Comparison of ENCODE assay signal across 14 cellular contexts in genomic region chr2:96768083-96768561, GRCh38. TPM values are rescaled to one million over a fixed set of nuclear protein-coding genes. Genes with fewer than 3 reads are reported as not detected.
DNase-seq lines count a peak whose midpoint lies in the region; ATAC-seq and TF ChIP-seq lines count a peak whose summit lies in the region.
"Had no signal": no experiment of that assay in that cellular context is flagged by ENCODE, and none has a peak within 500 bp of the region (broad histone marks: within the 10 kb centered on the region; RNA-seq: fewer than 3 reads in every experiment).

No MANE protein-coding gene starts in this region.

- peaks cover 49% of the 10 kb centered on the region for H3K4me1 ChIP-seq in Panc1 (ENCODE audit: control insufficient read depth, insufficient read depth, low read length)
- H3K4me1 ChIP-seq in prostate gland (replicated peaks), result peaks cover 9% of the 10 kb centered on the region

- H3K9me3 Mint-ChIP-seq in memory B cell (no peaks in the 10 kb centered on the region), immature natural killer cell (peaks cover 0 to 2% (median 0%) of the 10 kb centered on the region in 6 donors)
- H3K9me3 Mint-ChIP-seq: central memory CD8-positive, alpha-beta T cell had no signal

- in situ Hi-C loops in Caki2 (cut with HindIII; ENCODE audit: low pct_unique_long_range_greater_than_20kb, low sequenced_read_pairs), result no loop called here
- in situ Hi-C loops in Panc1 (cut with HindIII; ENCODE audit: low pct_unique_long_range_greater_than_20kb, low sequenced_read_pairs), result no loop called here

- H3K27me3 ChIP-seq in Panc1 (ENCODE audit: control insufficient read depth, insufficient read depth, low read length) (no peaks in the 10 kb centered on the region), prostate gland (replicated peaks; ENCODE audit: insufficient read depth) (no peaks in the 10 kb centered on the region)

- POLR2A ChIA-PET in Panc1 (lab: Charles Lee), result no interaction called here

- H3K4me3 Mint-ChIP-seq in memory B cell, result peak overlapping the region; percentile 80
- H3K4me3 Mint-ChIP-seq in immature natural killer cell, result no peak overlapping the region
- H3K4me3 Mint-ChIP-seq: central memory CD8-positive, alpha-beta T cell had no signal

- CTCF ChIA-PET in Panc1 (lab: Charles Lee), result no interaction called here

- H3K27me3 Mint-ChIP-seq in memory B cell (no peaks in the 10 kb centered on the region), immature natural killer cell (ENCODE audit: low read depth in 3 of 3) (peaks cover 0 to 4% (median 2%) of the 10 kb centered on the region in 3 donors)
- H3K27me3 Mint-ChIP-seq: central memory CD8-positive, alpha-beta T cell had no signal

- TF ChIP-seq POLR2A in prostate gland (IDR thresholded peaks at IDR 0.05), result no peak

- DNase-seq in Caki2 (ENCODE audit: low read depth), result peak; percentile 90
- no peak for DNase-seq in Panc1 (ENCODE audit: low read depth, low spot score)
- DNase-seq in memory B cell (ENCODE audit: low spot score in 2 of 2), result peak in 1 of 2 donors; percentile 42
- no peak for DNase-seq in sciatic nerve (ENCODE audit: low spot score)
- DNase-seq in immature natural killer cell, result no peak
- no peak for DNase-seq in dedifferentiated amniotic fluid mesenchymal stem cell (ENCODE audit: extremely low spot score)
- DNase-seq in prostate gland (ENCODE audit: low spot score), result no peak
- DNase-seq: activated naive CD4-positive, alpha-beta T cell treated with Interleukin-2 at 50 U/mL for 16 hours; NCI-H446; stimulated activated naive CD4-positive, alpha-beta T cell treated with Interleukin-2 at 50 U/mL for 16 hours had no signal

- TF ChIP-seq CTCF in Panc1 (IDR thresholded peaks at IDR 0.05) (no peak), prostate gland (IDR thresholded peaks at IDR 0.05) (no peak)

- peak overlapping the region; percentile 42 for H3K27ac ChIP-seq in Panc1 (ENCODE audit: low read length)
- H3K27ac ChIP-seq in prostate gland, result no peak overlapping the region
- H3K27ac ChIP-seq: neutrophil, SK-N-MC had no signal

- H3K4me1 Mint-ChIP-seq in memory B cell, result peaks cover 58% of the 10 kb centered on the region
- peaks cover 31 to 36% of the 10 kb centered on the region in 2 donors for H3K4me1 Mint-ChIP-seq in immature natural killer cell

- H3K27ac Mint-ChIP-seq in memory B cell, result peak overlapping the region; percentile 85
- H3K27ac Mint-ChIP-seq in immature natural killer cell, result peak overlapping the region in 2 of 6 donors; percentile 21 to 62

- whole genome bisulfite sequencing in prostate gland, result 84% methylated on average over 8 of the region's 8 CpGs

- no peaks in the 10 kb centered on the region for H3K9me3 ChIP-seq in Panc1 (ENCODE audit: control insufficient read depth, insufficient read depth, low read depth, low read length)
- H3K9me3 ChIP-seq in prostate gland, result no peaks in the 10 kb centered on the region
- H3K9me3 ChIP-seq: neutrophil had no signal

- H3K4me3 ChIP-seq in Panc1 (ENCODE audit: low read depth in 2 of 2, low read length in 2 of 2) (no peak overlapping the region), prostate gland (no peak overlapping the region)
- H3K4me3 ChIP-seq: SK-N-MC had no signal

- ATAC-seq in GM21825 (IDR thresholded peaks at IDR 0.05; ENCODE audit: unreplicated experiment), result peak; percentile 37
- no peak for ATAC-seq in Panc1
- ATAC-seq in memory B cell (ENCODE audit: low read depth), result peak; percentile 89
- no peak for ATAC-seq in sciatic nerve

- H3K36me3 Mint-ChIP-seq in memory B cell (peaks cover 7% of the 10 kb centered on the region), immature natural killer cell (peaks cover 0 to 5% (median 0%) of the 10 kb centered on the region in 3 donors)

- intact Hi-C loops in Panc1 (cut with micrococcal nuclease; ENCODE audit: unreplicated experiment) (no loop called here), sciatic nerve (cut with DNase I) (no loop called here), prostate gland (cut with DNase I) (no loop called here)

- no TSS peak for BruUV-seq in Panc1 (replicated peaks; lab: Mats Ljungman, UMichigan)

- H3K36me3 ChIP-seq in Panc1 (ENCODE audit: control insufficient read depth, insufficient read depth, low read length) (no peaks in the 10 kb centered on the region), prostate gland (no peaks in the 10 kb centered on the region)
- H3K36me3 ChIP-seq: neutrophil had no signal

RNA-seq across cellular contexts. Expression of gene CNNM4, which starts 7.4 kb away (rescaled TPM):
- total RNA-seq in Caki2 (2014; rRNA removed; shearing (Covaris generic); ENCODE audit: low replicate concordance), result 23.5 and 24.3 TPM in 2 replicates
- total RNA-seq in Panc1 (2021; ENCODE audit: unreplicated experiment) (15.7 TPM), sciatic nerve (13.9 TPM), prostate gland (10 to 100 TPM in 1 of 2 donors, 1 to 10 TPM in 1; 9.2 to 13.9 TPM)
- polyA plus RNA-seq in Panc1 (2012; ENCODE audit: insufficient read length), result 16.4 TPM
- 1 to 10 TPM; 1.2 to 3.9 (median 2.6) TPM for polyA plus RNA-seq in immature natural killer cell

RNA-seq across cellular contexts. Expression of gene LMAN2L, which starts 28.3 kb away (rescaled TPM):
- total RNA-seq in Caki2 (2014; rRNA removed; shearing (Covaris generic); ENCODE audit: low replicate concordance), result 70.7 and 78.9 TPM in 2 replicates
- 31.5 TPM for total RNA-seq in Panc1 (2021; ENCODE audit: unreplicated experiment)
- polyA plus RNA-seq in Panc1 (2012; ENCODE audit: insufficient read length), result 33.2 TPM
- total RNA-seq in sciatic nerve, result 19.3 TPM
- polyA plus RNA-seq in immature natural killer cell, result 10 to 100 TPM; 15.8 to 39.3 (median 23.5) TPM
- total RNA-seq in prostate gland, result 10 to 100 TPM; 26.1 to 26.8 TPM

RNA-seq across cellular contexts. Expression of gene CNNM3, which starts 47.9 kb away (rescaled TPM):
- total RNA-seq in Caki2 (2014; rRNA removed; shearing (Covaris generic); ENCODE audit: low replicate concordance), result 28.7 and 41.7 TPM in 2 replicates
- total RNA-seq in Panc1 (2021; ENCODE audit: unreplicated experiment), result 34.0 TPM
- polyA plus RNA-seq in Panc1 (2012; ENCODE audit: insufficient read length), result 27.5 TPM
- total RNA-seq in sciatic nerve, result 26.4 TPM
- 10 to 100 TPM in 1 of 3 donors, 1 to 10 TPM in 2; 5.5 to 11.0 (median 9.9) TPM for polyA plus RNA-seq in immature natural killer cell
- total RNA-seq in prostate gland, result 10 to 100 TPM; 29.7 to 29.8 TPM

Comparison
In these comparisons a context has a peak if more than half of its experiments do, and no peak if none do; other contexts are left out.
1. ATAC-seq: peak in GM21825 (single experiment) and memory B cell (single experiment); none in Panc1 (single experiment) and sciatic nerve (single experiment).